Comparison of ENCODE assay signal across 8 cellular contexts in genomic region chrX:2610246-2611170, GRCh38.
DNase-seq lines count a peak whose midpoint lies in the region; ATAC-seq and TF ChIP-seq lines count a peak whose summit lies in the region.

No MANE protein-coding gene starts in this region.

- ATAC-seq in GM19452 (IDR thresholded peaks at IDR 0.05; ENCODE audit: unreplicated experiment) (no peak), HG02610 (IDR thresholded peaks at IDR 0.05; ENCODE audit: unreplicated experiment) (no peak)

- no peak overlapping the region for H3K27ac Mint-ChIP-seq in nephron progenitor cell

- peaks cover 0 to 73% (median 32%) of the 10 kb centered on the region in 45 donors for H3K27me3 ChIP-seq in dorsolateral prefrontal cortex

- H3K4me3 Mint-ChIP-seq in nephron progenitor cell: peak overlapping the region; percentile 92

- H3K9me3 Mint-ChIP-seq in nephron progenitor cell: peaks cover 14% of the 10 kb centered on the region

- H3K27me3 Mint-ChIP-seq in nephron progenitor cell (ENCODE audit: low read depth, poor library complexity): peaks cover 16% of the 10 kb centered on the region

- DNase-seq in CD1c-positive myeloid dendritic cell (ENCODE audit: extremely low spot score): peak; percentile 27
- no peak for DNase-seq in LNCaP clone FGC (ENCODE audit: low read depth)
- no peak for DNase-seq in dorsolateral prefrontal cortex
- no peak for DNase-seq in nephron progenitor cell
- DNase-seq in amygdala (lab: John Stamatoyannopoulos, UW): no peak
- no peak for DNase-seq in Ammon's horn (ENCODE audit: low spot score)

- intact Hi-C loops in dorsolateral prefrontal cortex (cut with DNase I): no loop called here

- TF ChIP-seq CTCF in LNCaP clone FGC (IDR thresholded peaks at IDR 0.05; ENCODE audit: control insufficient read depth, extremely low read depth, insufficient read depth) (no peak), dorsolateral prefrontal cortex (IDR thresholded peaks at IDR 0.05 in 54 of 56, conservative IDR thresholded peaks at IDR 0.05 in 2 of 56; ENCODE audit: low read depth in 1 of 56, partially characterized antibody in 56 of 56) (no peak), nephron progenitor cell (IDR thresholded peaks at IDR 0.05) (no peak)

- peaks cover 46% of the 10 kb centered on the region for H3K36me3 Mint-ChIP-seq in nephron progenitor cell (ENCODE audit: low read depth)

- peaks cover 41% of the 10 kb centered on the region for H3K4me1 Mint-ChIP-seq in nephron progenitor cell

- H3K4me3 ChIP-seq in LNCaP clone FGC (ENCODE audit: low read depth, low read length): peak overlapping the region; percentile 88
- H3K4me3 ChIP-seq in dorsolateral prefrontal cortex: peak overlapping the region in 47 of 59 donors; percentile 7 to 74 (median 56)

- peak overlapping the region in 2 of 59 donors; percentile 29 to 61 for H3K27ac ChIP-seq in dorsolateral prefrontal cortex
